In genomic region chr5:78268361-78268760, GRCh38 we compare ENCODE assay signal across 18 cellular contexts. TPM values are rescaled to one million over a fixed set of nuclear protein-coding genes. Genes with fewer than 3 reads are reported as not detected.
A peak's percentile ranks its signal among the peaks of the same experiment; 100 is the strongest.
DNase-seq lines count a peak whose midpoint lies in the region; ATAC-seq and TF ChIP-seq lines count a peak whose summit lies in the region.
"Had no signal": no experiment of that assay in that cellular context is flagged by ENCODE, and none has a peak within 500 bp of the region (broad histone marks: within the 10 kb centered on the region; RNA-seq: fewer than 3 reads in every experiment).

No MANE protein-coding gene starts in this region.

- no peaks in the 10 kb centered on the region for H3K9me3 Mint-ChIP-seq in natural killer cell treated with Interleukin-12 subunit alpha and Interleukin-12 subunit beta and Interleukin-15 and Interleukin-18, amount 100 ng/mL, for 72 hours
- H3K9me3 Mint-ChIP-seq: activated naive CD4-positive, alpha-beta T cell treated with anti-CD3 and anti-CD28 coated beads, Interleukin-2, amount 10 ng/mL, durations not matched to agents 7 days and 5 days had no signal

- no peaks in the 10 kb centered on the region for H3K27me3 Mint-ChIP-seq in natural killer cell treated with Interleukin-12 subunit alpha and Interleukin-12 subunit beta and Interleukin-15 and Interleukin-18, amount 100 ng/mL, for 72 hours
- H3K27me3 Mint-ChIP-seq: activated naive CD4-positive, alpha-beta T cell treated with anti-CD3 and anti-CD28 coated beads, Interleukin-2, amount 10 ng/mL, durations not matched to agents 7 days and 5 days had no signal

- 35 to 40% methylated on average over 2 of the region's 2 CpGs for WGBS in heart right ventricle, 2 donors

- H3K4me1 Mint-ChIP-seq in natural killer cell treated with Interleukin-12 subunit alpha and Interleukin-12 subunit beta and Interleukin-15 and Interleukin-18, amount 100 ng/mL, for 72 hours (ENCODE audit: low read depth in 2 of 2), result peaks cover 20 to 27% of the 10 kb centered on the region in 2 donors

- peaks cover 0 to 21% (median 9%) of the 10 kb centered on the region in 9 donors for H3K4me1 ChIP-seq in heart right ventricle
- H3K4me1 ChIP-seq in upper lobe of right lung, result peaks cover 6% of the 10 kb centered on the region
- H3K4me1 ChIP-seq: ascending aorta, Peyer's patch had no signal

- H3K27ac Mint-ChIP-seq in natural killer cell treated with Interleukin-12 subunit alpha and Interleukin-12 subunit beta and Interleukin-15 and Interleukin-18, amount 100 ng/mL, for 72 hours, result no peak overlapping the region
- H3K27ac Mint-ChIP-seq: activated naive CD4-positive, alpha-beta T cell treated with anti-CD3 and anti-CD28 coated beads, Interleukin-2, amount 10 ng/mL, durations not matched to agents 7 days and 5 days had no signal

- intact Hi-C loops in heart right ventricle (cut with DNase I) (loop anchor here in 1 of 10 donors (5.0 kb wide), 1 partner anchor 706 kb away; no protein-coding TSS in a partner anchor), cardiac septum (cut with DNase I) (loop anchor here (10.0 kb wide), 1 partner anchor 404 kb away; no protein-coding TSS in a partner anchor), left ventricle myocardium superior (cut with micrococcal nuclease) (no loop called here), upper lobe of right lung (cut with DNase I) (no loop called here)

- DNase-seq in heart right ventricle, result no peak
- no peak for DNase-seq in cardiac septum (ENCODE audit: low spot score)
- DNase-seq in NOMO-1 treated with DMSO at 0.1 percent for 48 hours (lab: John Stamatoyannopoulos, UW; ENCODE audit: unreplicated experiment), result peak; percentile 66
- no peak for DNase-seq in left ventricle myocardium superior
- DNase-seq in upper lobe of right lung, result no peak
- DNase-seq in natural killer cell treated with Interleukin-12 subunit alpha and Interleukin-12 subunit beta and Interleukin-15 and Interleukin-18, amount 100 ng/mL, for 72 hours (ENCODE audit: low spot score), result no peak
- no peak for DNase-seq in cortex of kidney (lab: John Stamatoyannopoulos, UW)
- DNase-seq: activated CD4-positive, alpha-beta T cell treated with anti-CD3 and anti-CD28 coated beads, Interleukin-2, amount 50 U/mL, for 48 hours; activated naive CD4-positive, alpha-beta T cell treated with anti-CD3 and anti-CD28 coated beads, Interleukin-2, amount 10 ng/mL, durations not matched to agents 7 days and 5 days; activated T-cell treated with anti-CD3 and anti-CD28 coated beads, Interleukin-2, amount 50 U/mL, for 1 hour; DND-41; mesendoderm; Peyer's patch; right cardiac atrium; stimulated activated naive CD8-positive, alpha-beta T cell treated with anti-CD3 and anti-CD28 coated beads, Interleukin-15, Interleukin-2, amounts not matched to agents 100 U/mL and 50 U/mL, for 24 hours; upper lobe of left lung had no signal

- no peaks in the 10 kb centered on the region for H3K27me3 ChIP-seq in heart right ventricle
- no peaks in the 10 kb centered on the region for H3K27me3 ChIP-seq in upper lobe of right lung
- H3K27me3 ChIP-seq: ascending aorta, Peyer's patch, upper lobe of left lung had no signal

- peaks cover 0 to 41% (median 7%) of the 10 kb centered on the region in 9 donors for H3K36me3 ChIP-seq in heart right ventricle
- peaks cover 32% of the 10 kb centered on the region for H3K36me3 ChIP-seq in upper lobe of right lung

- peaks cover 12% of the 10 kb centered on the region for H3K36me3 Mint-ChIP-seq in natural killer cell treated with Interleukin-12 subunit alpha and Interleukin-12 subunit beta and Interleukin-15 and Interleukin-18, amount 100 ng/mL, for 72 hours

- ATAC-seq in heart right ventricle, result peak in 5 of 8 donors; percentile 28 to 65 (median 38)
- peak; percentile 48 for ATAC-seq in left ventricle myocardium superior
- ATAC-seq in upper lobe of right lung, result peak; percentile 64
- no peak for ATAC-seq in HG03097 (IDR thresholded peaks at IDR 0.05; ENCODE audit: low FRiP score, unreplicated experiment)
- no peak for ATAC-seq in natural killer cell treated with Interleukin-12 subunit alpha and Interleukin-12 subunit beta and Interleukin-15 and Interleukin-18, amount 100 ng/mL, for 72 hours
- ATAC-seq: stimulated activated naive CD8-positive, alpha-beta T cell treated with anti-CD3 and anti-CD28 coated beads, Interleukin-15, Interleukin-2, amounts not matched to agents 100 U/mL and 50 U/mL, for 24 hours had no signal

- H3K27ac ChIP-seq in heart right ventricle (peak overlapping the region in 2 of 10 donors; percentile 7 to 21), upper lobe of right lung (no peak overlapping the region)
- H3K27ac ChIP-seq: ascending aorta, Peyer's patch had no signal

- no peak overlapping the region for H3K4me3 Mint-ChIP-seq in natural killer cell treated with Interleukin-12 subunit alpha and Interleukin-12 subunit beta and Interleukin-15 and Interleukin-18, amount 100 ng/mL, for 72 hours
- H3K4me3 Mint-ChIP-seq: activated naive CD4-positive, alpha-beta T cell treated with anti-CD3 and anti-CD28 coated beads, Interleukin-2, amount 10 ng/mL, durations not matched to agents 7 days and 5 days had no signal

- no peak for TF ChIP-seq CTCF in heart right ventricle (IDR thresholded peaks at IDR 0.05)
- no peak for TF ChIP-seq CTCF in upper lobe of right lung (IDR thresholded peaks at IDR 0.05)

- H3K9me3 ChIP-seq in heart right ventricle (no peaks in the 10 kb centered on the region), upper lobe of right lung (no peaks in the 10 kb centered on the region)
- H3K9me3 ChIP-seq: ascending aorta, Peyer's patch, upper lobe of left lung had no signal

- H3K4me3 ChIP-seq in heart right ventricle, result peak overlapping the region in 1 of 10 donors; percentile 4
- H3K4me3 ChIP-seq in upper lobe of right lung, result no peak overlapping the region
- H3K4me3 ChIP-seq: ascending aorta, Peyer's patch, upper lobe of left lung had no signal

RNA-seq across cellular contexts. Expression of gene AP3B1, which starts 26.1 kb away (rescaled TPM):
- 10 to 100 TPM; 20.1 to 26.7 (median 23.4) TPM for total RNA-seq in heart right ventricle
- polyA plus RNA-seq in heart right ventricle, result 10 to 100 TPM; 20.0 to 28.3 TPM
- total RNA-seq in cardiac septum, result 23.2 TPM
- total RNA-seq in left ventricle myocardium superior, result 25.5 TPM
- 32.9 TPM for total RNA-seq in upper lobe of right lung
- 10 to 100 TPM; 72.9 to 79.6 TPM for total RNA-seq in natural killer cell treated with Interleukin-12 subunit alpha and Interleukin-12 subunit beta and Interleukin-15 and Interleukin-18, amount 100 ng/mL, for 72 hours

Comparison
In these comparisons a context has a peak if more than half of its experiments do, and no peak if none do; other contexts are left out.
1. ATAC-seq: peak in heart right ventricle (5 of 8), left ventricle myocardium superior (single experiment) and upper lobe of right lung (single experiment); none in HG03097 (single experiment) and natural killer cell treated with Interleukin-12 subunit alpha and Interleukin-12 subunit beta and Interleukin-15 and Interleukin-18, amount 100 ng/mL, for 72 hours (0 of 2).